28 cellular contexts compared by ENCODE assay signal in genomic region chr2:176677746-176678145, GRCh38.
"Had no signal": no experiment of that assay in that cellular context is flagged by ENCODE, and none has a peak within 500 bp of the region (broad histone marks: within the 10 kb centered on the region; RNA-seq: fewer than 3 reads in every experiment).

No MANE protein-coding gene starts in this region.

- DNase-seq: activated CD4-positive, alpha-beta memory T cell treated with anti-CD3 and anti-CD28 coated beads for 36 hours; activated CD4-positive, alpha-beta T cell treated with anti-CD3 and anti-CD28 coated beads for 36 hours; activated CD4-positive, alpha-beta T cell treated with anti-CD3 and anti-CD28 coated beads, Interleukin-2, amount 10 ng/mL, durations not matched to agents 24 days and 14 days; activated CD4-positive, CD25-positive, alpha-beta regulatory T cell; activated CD4-positive, CD25-positive, alpha-beta regulatory T cell treated with anti-CD3 and anti-CD28 coated beads, Interleukin-2, amount 50 U/mL, for 72 hours; activated CD8-positive, alpha-beta memory T cell treated with anti-CD3 and anti-CD28 coated beads, Interleukin-2, amount 10 ng/mL, durations not matched to agents 7 days and 5 days; activated CD8-positive, alpha-beta memory T cell treated with anti-CD3 and anti-CD28 coated beads, Interleukin-2, amount 50 U/mL, for 4 hours; activated CD8-positive, alpha-beta T cell treated with anti-CD3 and anti-CD28 coated beads, Interleukin-2, amount 10 ng/mL, durations not matched to agents 7 days and 5 days; activated gamma-delta T cell; activated naive CD4-positive, alpha-beta T cell; activated naive CD4-positive, alpha-beta T cell treated with anti-CD3 and anti-CD28 coated beads, Interleukin-2, amount 10 ng/mL, durations not matched to agents 7 days and 5 days; activated naive CD8-positive, alpha-beta T cell treated with anti-CD3 and anti-CD28 coated beads, Interleukin-2, amount 10 ng/mL, durations not matched to agents 7 days and 5 days; activated T-cell treated with anti-CD3 and anti-CD28 coated beads, Interleukin-2, amount 50 U/mL, for 1 hour; activated T-cell treated with anti-CD3 and anti-CD28 coated beads, Interleukin-2, amount 50 U/mL, for 48 hours; central memory CD4-positive, alpha-beta T cell; cerebellar nuclear complex; colonic mucosa; effector CD8-positive, alpha-beta T cell; foreskin fibroblast; gastrocnemius medialis; glutamatergic neuron; heart left ventricle; T-helper 17 cell; T1000 had no signal

- FAIRE-seq: endometrium, endothelial cell of umbilical vein had no signal

- ATAC-seq: activated CD4-positive, alpha-beta T cell treated with anti-CD3 and anti-CD28 coated beads for 36 hours; activated CD8-positive, alpha-beta memory T cell treated with anti-CD3 and anti-CD28 coated beads, Interleukin-2, amount 10 ng/mL, durations not matched to agents 7 days and 5 days; activated CD8-positive, alpha-beta T cell treated with anti-CD3 and anti-CD28 coated beads, Interleukin-2, amount 10 ng/mL, durations not matched to agents 7 days and 5 days; activated naive CD4-positive, alpha-beta T cell treated with anti-CD3 and anti-CD28 coated beads, Interleukin-2, amount 50 U/mL, for 72 hours; esophagus mucosa; gastrocnemius medialis; heart left ventricle; T-helper 17 cell had no signal
